In the genomic region with DNA sequence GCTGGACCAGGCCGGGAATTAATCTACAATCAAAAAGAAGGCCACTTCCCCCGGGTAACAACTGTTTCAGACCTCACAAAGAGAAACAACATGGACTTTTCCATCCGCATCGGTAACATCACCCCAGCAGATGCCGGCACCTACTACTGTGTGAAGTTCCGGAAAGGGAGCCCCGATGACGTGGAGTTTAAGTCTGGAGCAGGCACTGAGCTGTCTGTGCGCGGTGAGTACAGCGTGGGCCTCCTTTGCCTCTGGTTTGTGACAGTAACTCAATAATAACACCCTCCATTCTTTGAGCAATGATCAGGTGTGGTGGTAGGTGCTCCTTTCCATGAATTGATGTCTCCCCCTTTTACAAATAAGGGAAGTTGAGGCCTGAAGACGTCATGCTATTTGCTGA, we compare ENCODE assay signal across 1 cellular context. TPM values are rescaled to one million over a fixed set of nuclear protein-coding genes. Genes with fewer than 3 reads are reported as not detected.
"Had no signal": no experiment of that assay in that cellular context is flagged by ENCODE, and none has a peak within 500 bp of the region (broad histone marks: within the 10 kb centered on the region; RNA-seq: fewer than 3 reads in every experiment).

No MANE protein-coding gene starts in this region.

RNA-seq across cellular contexts. Expression of a gene that starts 20.0 kb away (rescaled TPM):
- total RNA-seq: OCI-LY7 had no signal
